8 cellular contexts compared by ENCODE assay signal in the genomic region with DNA sequence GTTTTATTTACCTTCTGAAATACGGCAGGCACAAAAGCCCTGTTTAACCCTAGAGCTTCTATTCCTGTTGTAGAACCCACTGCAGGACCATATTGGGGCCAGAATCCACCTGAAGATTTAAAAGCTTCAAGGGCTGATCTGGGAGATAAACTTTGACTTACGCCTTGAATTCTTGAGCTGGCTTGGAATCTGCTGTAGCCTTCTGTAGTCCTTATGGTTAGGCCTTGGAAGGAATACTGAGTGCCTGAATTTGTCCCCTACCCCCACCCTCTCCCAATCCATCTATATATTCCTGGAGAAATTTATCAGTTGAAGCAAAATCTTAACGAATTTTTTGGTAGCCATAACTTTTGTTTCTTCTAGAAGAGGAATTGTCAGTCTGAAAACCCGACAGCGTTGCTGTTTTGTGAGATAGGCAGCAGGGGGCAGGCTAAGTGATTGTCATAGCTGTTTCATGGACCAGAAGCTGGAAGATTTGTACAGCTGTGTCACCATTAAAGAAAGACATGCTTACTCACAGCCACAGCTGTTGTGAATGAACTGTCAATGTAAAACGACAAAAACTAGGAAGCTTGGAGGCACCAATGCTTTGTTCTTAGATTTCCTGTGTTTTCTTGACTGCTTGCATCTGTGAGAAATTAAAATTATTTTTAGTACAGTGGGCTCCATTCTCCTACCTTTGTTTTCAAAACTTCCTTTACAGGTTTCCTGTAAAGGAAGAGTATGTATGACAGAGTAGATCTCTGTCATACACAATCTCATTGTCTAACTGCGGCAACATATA. TPM values are rescaled to one million over a fixed set of nuclear protein-coding genes. Genes with fewer than 3 reads are reported as not detected.
DNase-seq lines count a peak whose midpoint lies in the region; ATAC-seq, FAIRE-seq and TF ChIP-seq lines count a peak whose summit lies in the region.

No MANE protein-coding gene starts in this region.

- DNase-seq in AG04449 (ENCODE audit: low read depth, low spot score), result peak; percentile 21
- no peak for DNase-seq in GM12892 (ENCODE audit: insufficient read length)
- DNase-seq in NCI-H1417 (lab: John Stamatoyannopoulos, UW), result peak; percentile 2 to 44 (median 16)
- peak in 8 of 10 donors; percentile 21 to 75 (median 56) for DNase-seq in dorsolateral prefrontal cortex
- peak; percentile 97 for DNase-seq in lung microvascular endothelial cell (ENCODE audit: low read depth in 2 of 2)
- peak; percentile 26 for DNase-seq in stimulated activated naive CD4-positive, alpha-beta T cell treated with Interleukin-2 at 50 U/mL for 16 hours (lab: John Stamatoyannopoulos, UW)

- FAIRE-seq in GM12892 (lab: Jason Lieb, UNC), result peak; percentile 84

- no peaks in the 10 kb centered on the region for H3K27me3 ChIP-seq in dorsolateral prefrontal cortex

- peak overlapping the region; percentile 40 for H3K27ac ChIP-seq in VCaP
- H3K27ac ChIP-seq in dorsolateral prefrontal cortex, result peak overlapping the region in 10 of 59 donors; percentile 7 to 72 (median 30)

- ATAC-seq in HG02763 (IDR thresholded peaks at IDR 0.05; ENCODE audit: unreplicated experiment), result peak; percentile 68

- TF ChIP-seq CTCF in AG04449 (IDR thresholded peaks at IDR 0.05; ENCODE audit: insufficient read depth, low read length, missing control alignments) (peak; percentile 66), VCaP (conservative IDR thresholded peaks at IDR 0.05) (peak; percentile 77), dorsolateral prefrontal cortex (IDR thresholded peaks at IDR 0.05 in 54 of 56, conservative IDR thresholded peaks at IDR 0.05 in 2 of 56; ENCODE audit: low read depth in 1 of 56, partially characterized antibody in 56 of 56) (peak; percentile 37 to 81 (median 69))

- POLR2A ChIA-PET in AG04449 (lab: Yijun Ruan, JAX), result interaction anchor here (1.0 to 1.4 kb wide), 2 partner anchors 15 to 132 kb away, joined by 4 to 5 read pairs; partner anchors contain the start of gene GFM1

- CTCF ChIA-PET in AG04449 (lab: Yijun Ruan, JAX), result interaction anchor here (0.7 to 7.8 kb wide), 58 partner anchors 8 to 1166 kb away, joined by 3 to 436 read pairs (median 6); partner anchors contain the start of genes GFM1, LXN, MFSD1 and MLF1

- intact Hi-C loops in dorsolateral prefrontal cortex (cut with DNase I), result loop anchor here in 1 of 2 donors (5.0 kb wide), 1 partner anchor 133 kb away; no protein-coding TSS in a partner anchor

- no peak for TF ChIP-seq POLR2A in GM12892 (IDR thresholded peaks at IDR 0.05; ENCODE audit: low read depth, low read length)

- H3K4me3 ChIP-seq in AG04449 (ENCODE audit: low read depth, low read length) (no peak overlapping the region), dorsolateral prefrontal cortex (no peak overlapping the region)

RNA-seq across cellular contexts. Expression of gene LXN, which starts 12.8 kb away (rescaled TPM):
- 19.3 TPM for polyA plus RNA-seq in GM12892 (2012; ENCODE audit: missing spikeins)
- 1 to 10 TPM in 91 of 120 experiments, under 1 TPM in 26, not detected in 3; 0.41 to 4.6 (median 1.4) TPM for total RNA-seq in dorsolateral prefrontal cortex
- 36.7 and 46.4 TPM in 2 replicates for total RNA-seq in lung microvascular endothelial cell

RNA-seq across cellular contexts. Expression of gene GFM1, which starts 15.3 kb away (rescaled TPM):
- 40.0 TPM for polyA plus RNA-seq in GM12892 (2012; ENCODE audit: missing spikeins)
- total RNA-seq in dorsolateral prefrontal cortex (10 to 100 TPM; 47.9 to 82.8 (median 61.3) TPM), lung microvascular endothelial cell (81.1 and 103 TPM in 2 replicates)
